Comparison of ENCODE assay signal across 11 cellular contexts in the genomic region with DNA sequence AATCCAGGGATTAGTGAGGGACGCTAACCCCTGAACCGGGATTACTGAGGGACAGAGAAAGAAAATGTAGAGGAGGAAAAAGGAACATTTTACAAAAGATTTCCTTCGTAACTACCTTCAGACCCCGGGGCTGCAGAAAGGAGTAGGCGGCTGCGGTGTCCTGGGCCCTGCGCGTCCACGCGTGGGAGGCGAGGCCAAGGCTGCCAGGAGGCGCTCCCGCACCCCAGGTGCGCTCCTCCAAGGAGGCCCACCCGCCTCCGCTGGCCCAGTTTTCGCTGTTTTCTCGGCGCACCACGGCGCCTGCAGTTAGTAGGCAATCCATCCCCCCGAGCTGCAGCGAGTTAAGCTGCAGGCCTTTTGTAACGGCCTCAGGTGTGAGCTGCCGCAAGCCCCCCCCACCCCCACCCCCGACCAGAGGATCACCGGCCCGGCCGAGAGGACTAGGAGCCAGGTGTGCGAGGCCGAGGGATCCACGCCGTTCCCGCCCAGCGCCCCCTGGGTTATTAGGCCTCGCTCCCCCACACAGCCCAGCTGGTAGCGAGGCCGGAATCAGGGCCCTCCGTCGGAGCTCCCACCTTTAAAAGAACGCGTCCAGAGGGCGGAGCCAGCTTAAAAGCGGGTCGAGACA.
A peak's percentile ranks its signal among the peaks of the same experiment; 100 is the strongest.
DNase-seq lines count a peak whose midpoint lies in the region; ATAC-seq and TF ChIP-seq lines count a peak whose summit lies in the region.
"Had no signal": no experiment of that assay in that cellular context is flagged by ENCODE, and none has a peak within 500 bp of the region (broad histone marks: within the 10 kb centered on the region; RNA-seq: fewer than 3 reads in every experiment).

No MANE protein-coding gene starts in this region.

- H2AFZ ChIP-seq in GM23338 (peak overlapping the region; percentile 90), smooth muscle cell (ENCODE audit: low read depth) (no peak overlapping the region)

- H3K27me3 ChIP-seq in GM23338 (ENCODE audit: insufficient read depth) (no peaks in the 10 kb centered on the region; the same call in 1 of the 2 replicates), endodermal cell (ENCODE audit: control insufficient read depth, insufficient read depth, low read length, poor library complexity, severe bottlenecking) (no peaks in the 10 kb centered on the region), smooth muscle cell (ENCODE audit: low read depth) (no peaks in the 10 kb centered on the region), HAP-1 (ENCODE audit: low read depth) (no peaks in the 10 kb centered on the region; the same call in 1 of the 2 replicates)

- in situ Hi-C loops in HAP-1 (cut with MboI; ENCODE audit: low sequenced_read_pairs): no loop called here

- H3K9ac ChIP-seq in endodermal cell (ENCODE audit: extremely low read depth, low read length, poor library complexity, severe bottlenecking) (no peak overlapping the region), smooth muscle cell (ENCODE audit: low read depth) (no peak overlapping the region)

- H3K4me1 ChIP-seq in GM23338 (ENCODE audit: insufficient read depth) (peaks cover 26% of the 10 kb centered on the region), endodermal cell (ENCODE audit: control insufficient read depth, insufficient read depth, low read length) (no peaks in the 10 kb centered on the region), smooth muscle cell (ENCODE audit: low read depth) (peaks cover 13% of the 10 kb centered on the region), HAP-1 (no peaks in the 10 kb centered on the region)
- H3K4me1 ChIP-seq: sigmoid colon had no signal

- H3K4me2 ChIP-seq in GM23338 (peak overlapping the region; percentile 69), smooth muscle cell (peak overlapping the region; percentile 64)

- WGBS in endodermal cell (ENCODE audit: insufficient coverage in 1 of 2, insufficient read length in 1 of 2), 2 experiments: 91 to 93% methylated on average over 33 to 45 of the region's 45 CpGs
- WGBS in smooth muscle cell (ENCODE audit: low lambda C conversion rate): 43% methylated on average over 44 of the region's 45 CpGs

- peaks cover 2% of the 10 kb centered on the region for H3K27me3 Mint-ChIP-seq in GM23338 (ENCODE audit: insufficient read depth, low read depth, poor library complexity)
- peaks cover 24% of the 10 kb centered on the region for H3K27me3 Mint-ChIP-seq in endodermal cell (ENCODE audit: insufficient read depth)

- H3K4me3 Mint-ChIP-seq in GM23338: peak overlapping the region; percentile 54; the same call in 2 of the 3 replicates
- H3K4me3 Mint-ChIP-seq in endodermal cell: peak overlapping the region; percentile 35

- H3K27ac Mint-ChIP-seq in GM23338: no peak overlapping the region
- H3K27ac Mint-ChIP-seq in endodermal cell: no peak overlapping the region

- peak; percentile 63 for DNase-seq in GM23338 (ENCODE audit: low spot score)
- DNase-seq in activated CD4-positive, alpha-beta T cell treated with anti-CD3 and anti-CD28 coated beads for 48 hours: peak; percentile 15
- peak; percentile 76 for DNase-seq in endodermal cell
- no peak for DNase-seq in smooth muscle cell (lab: John Stamatoyannopoulos, UW; ENCODE audit: unreplicated experiment)
- no peak for DNase-seq in 8988T
- DNase-seq in HAP-1 (ENCODE audit: low spot score in 2 of 2): no peak
- no peak for DNase-seq in NCI-H748 treated with DMSO at 0.1 percent for 48 hours (lab: John Stamatoyannopoulos, UW)
- DNase-seq: NCI-H2171, sigmoid colon had no signal

- peaks cover 6% of the 10 kb centered on the region for H3K9me2 ChIP-seq in GM23338 (ENCODE audit: insufficient read depth)

- H3K4me3 ChIP-seq in GM23338 (peak overlapping the region; percentile 34), endodermal cell (ENCODE audit: low read length) (no peak overlapping the region), smooth muscle cell (no peak overlapping the region), HAP-1 (no peak overlapping the region)
- H3K4me3 ChIP-seq: sigmoid colon, SK-N-MC had no signal

- H3F3A ChIP-seq in GM23338 (replicated peaks; ENCODE audit: low read depth): no peaks in the 10 kb centered on the region
- H3F3A ChIP-seq in smooth muscle cell (ENCODE audit: low read depth): no peaks in the 10 kb centered on the region

- H3K9me3 ChIP-seq in endodermal cell (ENCODE audit: control insufficient read depth, low read length) (no peaks in the 10 kb centered on the region), smooth muscle cell (replicated peaks; ENCODE audit: low read depth) (no peaks in the 10 kb centered on the region), HAP-1 (no peaks in the 10 kb centered on the region)
- H3K9me3 ChIP-seq: sigmoid colon had no signal

- no peaks in the 10 kb centered on the region for H3K79me2 ChIP-seq in GM23338 (replicated peaks; ENCODE audit: insufficient read depth)
- H3K79me2 ChIP-seq in smooth muscle cell (ENCODE audit: low read depth): no peaks in the 10 kb centered on the region

- H3K36me3 Mint-ChIP-seq in GM23338 (ENCODE audit: low read depth): no peaks in the 10 kb centered on the region
- no peaks in the 10 kb centered on the region for H3K36me3 Mint-ChIP-seq in endodermal cell (ENCODE audit: low read depth)

- no peak for TF ChIP-seq CTCF in GM23338 (conservative IDR thresholded peaks at IDR 0.05; ENCODE audit: low read depth in 2 of 2)
- TF ChIP-seq CTCF in endodermal cell (conservative IDR thresholded peaks at IDR 0.05): no peak
- no peak for TF ChIP-seq CTCF in smooth muscle cell (IDR thresholded peaks at IDR 0.05; ENCODE audit: borderline replicate concordance, insufficient read depth, poor library complexity, severe bottlenecking)

- H4K20me1 ChIP-seq in GM23338 (replicated peaks; ENCODE audit: insufficient read depth) (no peaks in the 10 kb centered on the region), smooth muscle cell (ENCODE audit: low read depth) (no peaks in the 10 kb centered on the region)

- peak; percentile 85 for ATAC-seq in GM23338
- ATAC-seq in HG03139 (IDR thresholded peaks at IDR 0.05; ENCODE audit: unreplicated experiment): no peak

- no peaks in the 10 kb centered on the region; the same call in 2 of the 3 replicates for H3K9me3 Mint-ChIP-seq in GM23338
- peaks cover 4% of the 10 kb centered on the region for H3K9me3 Mint-ChIP-seq in endodermal cell

- peaks cover 30% of the 10 kb centered on the region for H3K4me1 Mint-ChIP-seq in GM23338
- peaks cover 51% of the 10 kb centered on the region for H3K4me1 Mint-ChIP-seq in endodermal cell

- H3K27ac ChIP-seq in GM23338 (ENCODE audit: low read depth) (no peak overlapping the region), endodermal cell (ENCODE audit: low read depth, low read length) (no peak overlapping the region), smooth muscle cell (ENCODE audit: low read depth) (no peak overlapping the region)
- H3K27ac ChIP-seq: sigmoid colon, SK-N-MC had no signal

- H3K36me3 ChIP-seq in GM23338 (ENCODE audit: insufficient read depth) (no peaks in the 10 kb centered on the region), endodermal cell (ENCODE audit: control insufficient read depth, insufficient read depth, low read length) (no peaks in the 10 kb centered on the region), smooth muscle cell (ENCODE audit: low read depth) (no peaks in the 10 kb centered on the region), HAP-1 (replicated peaks) (no peaks in the 10 kb centered on the region)
- H3K36me3 ChIP-seq: sigmoid colon had no signal

TF ChIP-seq in GM23338, 12 proteins besides CTCF, POLR2A, EP300 and RAD21:
- TF ChIP-seq EZH2 (IDR thresholded peaks at IDR 0.05; ENCODE audit: low read depth, unreplicated experiment) (no peak), CREB1 (CRISPR knock-in tag; IDR thresholded peaks at IDR 0.05; ENCODE audit: low read depth) (no peak), JUNB (IDR thresholded peaks at IDR 0.05; ENCODE audit: unreplicated experiment) (no peak)

Comparison
In these comparisons a context has a peak if more than half of its experiments do, and no peak if none do; other contexts are left out.
1. DNase-seq: peak in GM23338 (single experiment), activated CD4-positive, alpha-beta T cell treated with anti-CD3 and anti-CD28 coated beads for 48 hours (single experiment) and endodermal cell (single experiment); none in smooth muscle cell (single experiment), 8988T (single experiment), HAP-1 (0 of 2) and NCI-H748 treated with DMSO at 0.1 percent for 48 hours (single experiment).